In the genomic region with DNA sequence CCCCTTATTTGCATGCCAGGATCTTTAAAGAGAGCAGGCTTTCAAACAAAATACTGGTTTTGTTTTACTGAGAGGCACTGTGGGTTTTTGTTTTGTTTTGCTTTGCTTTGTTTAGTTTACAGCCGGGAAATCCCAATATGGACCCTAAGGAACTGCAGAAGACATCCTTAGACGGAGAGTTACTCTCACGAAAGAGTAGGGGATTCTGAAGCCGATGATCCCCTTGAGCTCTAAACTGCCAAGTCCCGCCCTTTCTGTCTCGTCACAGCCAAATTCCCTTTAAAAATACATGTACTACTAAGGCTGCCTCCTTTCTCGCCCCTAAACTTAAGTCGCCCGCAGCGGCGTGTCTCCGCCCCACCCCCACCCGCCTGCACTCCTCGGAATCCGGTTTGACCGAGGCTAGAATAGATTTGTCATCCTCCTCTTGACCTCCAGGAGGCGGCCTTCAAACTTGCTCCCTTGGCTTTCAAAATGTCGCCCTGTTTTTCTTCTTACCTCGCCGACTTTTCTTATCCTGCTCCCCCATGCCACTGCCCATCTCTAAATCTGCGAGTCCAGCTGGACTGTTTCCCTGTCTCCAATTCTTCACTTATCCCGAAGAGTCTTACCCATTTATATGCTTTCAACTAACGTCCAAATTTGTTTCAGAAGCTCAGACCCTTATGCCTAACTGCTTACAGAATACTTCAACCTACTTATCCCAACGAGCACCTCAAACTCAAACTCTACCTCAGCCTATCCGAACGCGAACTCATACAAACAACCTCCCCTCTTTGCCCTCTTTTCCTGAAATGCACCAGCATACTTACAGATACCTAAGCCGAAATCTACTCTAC, we compare ENCODE assay signal across 8 cellular contexts. TPM values are rescaled to one million over a fixed set of nuclear protein-coding genes. Genes with fewer than 3 reads are reported as not detected.
DNase-seq lines count a peak whose midpoint lies in the region; ATAC-seq lines count a peak whose summit lies in the region.

No MANE protein-coding gene starts in this region.

- DNase-seq in NCI-H446 (lab: John Stamatoyannopoulos, UW): peak; percentile 93 to 97
- no peak for DNase-seq in NCI-H446 treated with DMSO at 0.1 percent for 48 hours (lab: John Stamatoyannopoulos, UW)
- peak; percentile 94 for DNase-seq in NCI-H2227 treated with DMSO at 0.1 percent for 48 hours (lab: John Stamatoyannopoulos, UW)
- DNase-seq in activated CD4-positive, CD25-positive, alpha-beta regulatory T cell treated with anti-CD3 and anti-CD28 coated beads, Interleukin-2, amount 50 U/mL, for 16 hours (ENCODE audit: low read depth, low spot score): peak; percentile 51
- DNase-seq in cerebellum (ENCODE audit: low spot score): peak; percentile 78
- DNase-seq in left colon: peak; percentile 84 to 86
- DNase-seq in stimulated activated CD4-positive, alpha-beta T cell treated with anti-CD3 and anti-CD28 coated beads, Interleukin-1b, Interleukin-23, amount 100 ng/mL, for 24 hours (ENCODE audit: low read depth in 4 of 4, low spot score in 1 of 4): peak; percentile 30 to 75 (median 54)

- intact Hi-C loops in left colon (cut with DNase I, micrococcal nuclease): no loop called here

- ATAC-seq in HG03159 (IDR thresholded peaks at IDR 0.05; ENCODE audit: unreplicated experiment): peak; percentile 6
- peak; percentile 36 for ATAC-seq in left colon

RNA-seq across cellular contexts. Expression of a gene that starts 11.0 kb away (rescaled TPM):
- total RNA-seq in cerebellum (6.5 TPM), left colon (10 to 100 TPM; 11.0 to 12.6 TPM)

RNA-seq across cellular contexts. Expression of a gene that starts 29.3 kb away (rescaled TPM):
- total RNA-seq in cerebellum: 63.2 TPM
- 1 to 10 TPM; 1.1 to 1.4 TPM for total RNA-seq in left colon

RNA-seq across cellular contexts. Expression of a gene that starts 39.2 kb away (rescaled TPM):
- total RNA-seq in cerebellum (11.3 TPM), left colon (10 to 100 TPM; 51.4 to 58.0 TPM)

RNA-seq across cellular contexts. Expression of a gene that starts 48.3 kb away (rescaled TPM):
- total RNA-seq in cerebellum (8.9 TPM), left colon (100 to 1,000 TPM; 176 to 247 TPM)

Comparison
In these comparisons a context has a peak if more than half of its experiments do, and no peak if none do; other contexts are left out.
1. RNA of a gene that starts 29.3 kb away (total RNA-seq): 63.2 TPM in cerebellum (single experiment); 1.1 to 1.4 TPM in left colon; every median in the first group is over 10 times any median in the second.